ENCODE assay signal across 8 cellular contexts in the genomic region with DNA sequence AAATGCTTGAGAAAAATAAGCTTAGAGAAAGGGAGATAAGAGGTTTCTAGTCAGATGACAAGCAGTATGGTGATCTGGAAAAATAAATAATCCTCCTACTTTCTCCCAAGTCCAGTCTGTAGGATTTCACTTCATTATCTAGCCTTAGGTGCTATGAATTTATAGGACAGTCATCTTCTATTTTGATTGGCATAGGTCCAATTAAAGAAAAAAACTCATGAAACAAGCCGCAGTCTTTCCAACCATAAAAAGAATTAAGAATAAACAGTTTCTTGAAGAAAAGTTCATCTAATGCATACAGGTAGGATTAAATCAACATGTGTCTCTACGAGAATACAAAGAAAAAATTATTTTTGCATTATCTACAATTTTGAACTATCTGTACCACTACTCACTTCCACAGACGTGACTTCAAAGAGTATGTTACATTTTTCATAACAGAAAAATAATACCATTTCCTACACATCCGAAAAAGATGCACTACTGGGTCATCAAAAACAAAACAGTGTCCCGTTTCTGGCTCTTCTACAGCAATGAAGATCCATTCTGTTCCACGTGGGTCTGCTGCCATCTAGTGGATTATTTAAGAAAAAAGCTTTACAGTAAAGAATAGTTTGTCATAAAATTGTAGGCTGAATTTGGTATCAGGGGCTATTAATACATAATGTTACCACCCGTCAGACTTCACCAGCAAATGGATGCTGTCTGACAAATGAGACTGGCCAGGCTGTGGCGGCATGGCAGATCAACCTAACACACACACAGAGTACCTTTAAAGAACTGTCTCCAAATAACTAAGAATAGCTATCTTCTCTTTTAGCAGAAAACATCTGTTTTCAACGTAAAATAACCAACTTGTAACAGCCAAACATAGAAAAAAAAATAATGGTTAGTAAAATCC. TPM values are rescaled to one million over a fixed set of nuclear protein-coding genes. Genes with fewer than 3 reads are reported as not detected.
A peak's percentile ranks its signal among the peaks of the same experiment; 100 is the strongest.
DNase-seq lines count a peak whose midpoint lies in the region; ATAC-seq and TF ChIP-seq lines count a peak whose summit lies in the region.

No MANE protein-coding gene starts in this region.

- intact Hi-C loops in activated T-helper 1 cell treated with anti-CD3 and anti-CD28 coated beads, Interleukin-12 subunit alpha, Interleukin-12 subunit beta, Interleukin-2, Interleukin-4 antibody, amounts not matched to agents 30 ng/mL and 10 ng/mL and 1 ng/mL, durations not matched to agents 14 hours and 24 hours and 36 hours (cut with micrococcal nuclease): loop anchor here (1.0 to 5.0 kb wide), 4 partner anchors 29 to 205 kb away; partner anchors contain the start of gene STX7
- intact Hi-C loops in posterior vena cava (cut with DNase I): loop anchor here (10.0 kb wide), 1 partner anchor 209 kb away; no protein-coding TSS in a partner anchor

- H3K27me3 Mint-ChIP-seq in activated T-helper 1 cell treated with anti-CD3 and anti-CD28 coated beads, Interleukin-12 subunit alpha, Interleukin-12 subunit beta, Interleukin-2, Interleukin-4 antibody, amounts not matched to agents 30 ng/mL and 10 ng/mL and 1 ng/mL, durations not matched to agents 14 hours and 24 hours and 36 hours (ENCODE audit: insufficient read depth): no peaks in the 10 kb centered on the region

- H3K27ac ChIP-seq in foreskin keratinocyte (no peak overlapping the region), parathyroid adenoma (no peak overlapping the region)

- ATAC-seq in GM19452 (IDR thresholded peaks at IDR 0.05; ENCODE audit: unreplicated experiment): peak; percentile 69
- peak; percentile 60 for ATAC-seq in HG03460 (IDR thresholded peaks at IDR 0.05; ENCODE audit: unreplicated experiment)
- peak; percentile 66 for ATAC-seq in foreskin keratinocyte

- H3K36me3 ChIP-seq in parathyroid adenoma (ENCODE audit: control insufficient read depth, insufficient read depth, low read length): no peaks in the 10 kb centered on the region

- no peak overlapping the region for H3K4me3 Mint-ChIP-seq in activated T-helper 1 cell treated with anti-CD3 and anti-CD28 coated beads, Interleukin-12 subunit alpha, Interleukin-12 subunit beta, Interleukin-2, Interleukin-4 antibody, amounts not matched to agents 30 ng/mL and 10 ng/mL and 1 ng/mL, durations not matched to agents 14 hours and 24 hours and 36 hours

- H3K4me1 Mint-ChIP-seq in activated T-helper 1 cell treated with anti-CD3 and anti-CD28 coated beads, Interleukin-12 subunit alpha, Interleukin-12 subunit beta, Interleukin-2, Interleukin-4 antibody, amounts not matched to agents 30 ng/mL and 10 ng/mL and 1 ng/mL, durations not matched to agents 14 hours and 24 hours and 36 hours (ENCODE audit: low read depth): peaks cover 6% of the 10 kb centered on the region

- no peak overlapping the region for H3K9ac ChIP-seq in parathyroid adenoma

- no peak overlapping the region for H3K4me3 ChIP-seq in parathyroid adenoma (ENCODE audit: low read depth, low read length)

- no peaks in the 10 kb centered on the region for H3K36me3 Mint-ChIP-seq in activated T-helper 1 cell treated with anti-CD3 and anti-CD28 coated beads, Interleukin-12 subunit alpha, Interleukin-12 subunit beta, Interleukin-2, Interleukin-4 antibody, amounts not matched to agents 30 ng/mL and 10 ng/mL and 1 ng/mL, durations not matched to agents 14 hours and 24 hours and 36 hours (ENCODE audit: low read depth)

- no peak overlapping the region for H3K4me2 ChIP-seq in parathyroid adenoma (ENCODE audit: low read length)

- DNase-seq in DMS53 treated with DMSO at 0.1 percent for 48 hours (lab: John Stamatoyannopoulos, UW; ENCODE audit: unreplicated experiment) (peak; percentile 50), NCI-H69 (lab: John Stamatoyannopoulos, UW) (peak; percentile 77), foreskin keratinocyte (peak in 1 of 2 donors; percentile 34), posterior vena cava (ENCODE audit: low spot score) (no peak)
- DNase-seq in activated T-helper 1 cell treated with anti-CD3 and anti-CD28 coated beads, Interleukin-12 subunit alpha, Interleukin-12 subunit beta, Interleukin-2, Interleukin-4 antibody, amounts not matched to agents 30 ng/mL and 10 ng/mL and 1 ng/mL, durations not matched to agents 14 hours and 24 hours and 36 hours (ENCODE audit: low spot score): peak; percentile 19

- no peaks in the 10 kb centered on the region for H3K27me3 ChIP-seq in foreskin keratinocyte
- H3K27me3 ChIP-seq in parathyroid adenoma (ENCODE audit: control insufficient read depth, insufficient read depth, low read length): no peaks in the 10 kb centered on the region

- TF ChIP-seq CTCF in foreskin keratinocyte (conservative IDR thresholded peaks at IDR 0.05): peak; percentile 85
- TF ChIP-seq CTCF in parathyroid adenoma (IDR thresholded peaks at IDR 0.05): peak; percentile 78

- H3K4me1 ChIP-seq in foreskin keratinocyte (peaks cover 16% of the 10 kb centered on the region), parathyroid adenoma (no peaks in the 10 kb centered on the region)

- H3K79me2 ChIP-seq in parathyroid adenoma: peaks cover 20% of the 10 kb centered on the region

- no peaks in the 10 kb centered on the region for H3K9me3 ChIP-seq in parathyroid adenoma (ENCODE audit: control insufficient read depth, low read length)

- H3K9me3 Mint-ChIP-seq in activated T-helper 1 cell treated with anti-CD3 and anti-CD28 coated beads, Interleukin-12 subunit alpha, Interleukin-12 subunit beta, Interleukin-2, Interleukin-4 antibody, amounts not matched to agents 30 ng/mL and 10 ng/mL and 1 ng/mL, durations not matched to agents 14 hours and 24 hours and 36 hours: no peaks in the 10 kb centered on the region

- no peak overlapping the region for H2AFZ ChIP-seq in parathyroid adenoma

- no peak overlapping the region for H3K27ac Mint-ChIP-seq in activated T-helper 1 cell treated with anti-CD3 and anti-CD28 coated beads, Interleukin-12 subunit alpha, Interleukin-12 subunit beta, Interleukin-2, Interleukin-4 antibody, amounts not matched to agents 30 ng/mL and 10 ng/mL and 1 ng/mL, durations not matched to agents 14 hours and 24 hours and 36 hours

RNA-seq across cellular contexts. Expression of gene STX7, which starts 28.9 kb away (rescaled TPM):
- 17.3 and 17.5 TPM in 2 replicates for total RNA-seq in activated T-helper 1 cell treated with anti-CD3 and anti-CD28 coated beads, Interleukin-12 subunit alpha, Interleukin-12 subunit beta, Interleukin-2, Interleukin-4 antibody, amounts not matched to agents 30 ng/mL and 10 ng/mL and 1 ng/mL, durations not matched to agents 14 hours and 24 hours and 36 hours
- total RNA-seq in foreskin keratinocyte (37.9 and 38.5 TPM in 2 replicates), posterior vena cava (10 to 100 TPM; 65.1 to 67.7 TPM)
- 12.8 and 12.9 TPM in 2 replicates for polyA plus RNA-seq in foreskin keratinocyte

RNA-seq across cellular contexts. Expression of gene TAAR9, which starts 54.0 kb away (rescaled TPM):
- total RNA-seq in activated T-helper 1 cell treated with anti-CD3 and anti-CD28 coated beads, Interleukin-12 subunit alpha, Interleukin-12 subunit beta, Interleukin-2, Interleukin-4 antibody, amounts not matched to agents 30 ng/mL and 10 ng/mL and 1 ng/mL, durations not matched to agents 14 hours and 24 hours and 36 hours: not detected in 2 replicates
- total RNA-seq in foreskin keratinocyte: not detected in 2 replicates
- polyA plus RNA-seq in foreskin keratinocyte: not detected in 2 replicates
- total RNA-seq in posterior vena cava: not detected
